ENCODE assay signal across 8 cellular contexts in the genomic region with DNA sequence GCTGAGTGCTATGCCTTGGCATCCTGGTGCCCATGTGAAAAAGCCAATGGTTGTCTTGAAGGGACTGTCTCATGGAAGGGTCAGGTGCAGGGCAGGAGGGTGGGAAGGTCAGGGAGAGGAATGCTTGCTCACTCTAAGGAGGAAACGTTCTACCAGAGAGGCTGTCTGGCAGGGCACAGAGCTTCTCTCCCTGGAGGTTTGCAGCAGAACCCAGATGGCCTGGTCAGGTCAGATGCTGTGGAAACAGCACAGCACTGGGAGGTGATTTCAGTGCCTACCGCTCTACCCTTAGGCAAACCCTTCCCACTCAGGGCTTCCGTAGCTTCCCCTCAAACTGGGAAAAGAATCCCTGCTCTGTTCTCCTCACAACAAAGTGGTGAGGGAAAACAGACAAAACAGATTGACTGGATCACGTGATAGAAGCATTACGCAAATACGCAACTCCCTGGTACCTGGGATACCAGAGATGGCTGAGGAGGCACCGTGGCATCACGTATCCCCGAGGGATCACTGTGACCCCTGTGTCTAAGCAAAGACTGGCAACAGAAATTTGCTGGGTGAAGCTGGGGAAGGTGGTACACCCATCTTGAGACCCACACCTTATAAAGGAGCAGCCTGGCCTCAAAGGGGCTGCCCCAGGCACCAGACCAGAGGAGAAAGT. TPM values are rescaled to one million over a fixed set of nuclear protein-coding genes. Genes with fewer than 3 reads are reported as not detected.
DNase-seq lines count a peak whose midpoint lies in the region; ATAC-seq and TF ChIP-seq lines count a peak whose summit lies in the region.

No MANE protein-coding gene starts in this region.

- no peak for ATAC-seq in GM23338
- no peak for ATAC-seq in WTC11

- H3K4me1 Mint-ChIP-seq in GM23338 (peaks cover 67% of the 10 kb centered on the region), WTC11 (peaks cover 68% of the 10 kb centered on the region)

- H3K9me3 ChIP-seq in SJCRH30 (replicated peaks): no peaks in the 10 kb centered on the region

- CTCF ChIA-PET in WTC11 (lab: Charles Lee): no interaction called here

- no peaks in the 10 kb centered on the region for H3K9me2 ChIP-seq in GM23338 (ENCODE audit: insufficient read depth)

- H2AFZ ChIP-seq in GM23338: no peak overlapping the region

- no peak for TF ChIP-seq CTCF in GM23338 (conservative IDR thresholded peaks at IDR 0.05; ENCODE audit: low read depth in 2 of 2)
- no peak for TF ChIP-seq CTCF in WTC11 (IDR thresholded peaks at IDR 0.05)

- H3K27me3 Mint-ChIP-seq in GM23338 (ENCODE audit: insufficient read depth, low read depth, poor library complexity) (peaks cover 6% of the 10 kb centered on the region), WTC11 (ENCODE audit: low read depth) (no peaks in the 10 kb centered on the region)

- H3K4me3 Mint-ChIP-seq in GM23338 (peak overlapping the region; percentile 47; the same call in 1 of the 3 replicates), WTC11 (peak overlapping the region; percentile 69; the same call in 1 of the 2 replicates)

- no peak overlapping the region for H3K27ac ChIP-seq in GM23338 (ENCODE audit: low read depth)
- H3K27ac ChIP-seq in skin epidermis: peak overlapping the region in 20 of 21 experiments; percentile 28 to 99 (median 96)
- no peak overlapping the region for H3K27ac ChIP-seq in SJCRH30

- no peak overlapping the region for H3K4me2 ChIP-seq in GM23338

- POLR2A ChIA-PET in WTC11 (lab: Charles Lee): no interaction called here

- H3K4me3 ChIP-seq in GM23338 (no peak overlapping the region), skin epidermis (peak overlapping the region in 1 of 7 experiments; percentile 66), SJCRH30 (no peak overlapping the region)

- H3K27me3 ChIP-seq in GM23338 (ENCODE audit: insufficient read depth) (no peaks in the 10 kb centered on the region), SJCRH30 (no peaks in the 10 kb centered on the region)

- peaks cover 43% of the 10 kb centered on the region for H3K79me2 ChIP-seq in GM23338 (replicated peaks; ENCODE audit: insufficient read depth)

- H3K9me3 Mint-ChIP-seq in GM23338 (no peaks in the 10 kb centered on the region; the same call in 2 of the 3 replicates), WTC11 (no peaks in the 10 kb centered on the region)

- H4K20me1 ChIP-seq in GM23338 (replicated peaks; ENCODE audit: insufficient read depth): no peaks in the 10 kb centered on the region; the same call in 1 of the 2 replicates

- H3K36me3 Mint-ChIP-seq in GM23338 (ENCODE audit: low read depth): peaks cover 21% of the 10 kb centered on the region; the same call in 2 of the 3 replicates
- peaks cover 16% of the 10 kb centered on the region for H3K36me3 Mint-ChIP-seq in WTC11

- H3K4me1 ChIP-seq in GM23338 (ENCODE audit: insufficient read depth) (peaks cover 37% of the 10 kb centered on the region), SJCRH30 (peaks cover 24% of the 10 kb centered on the region)

- H3K27ac Mint-ChIP-seq in GM23338 (no peak overlapping the region; the same call in 1 of the 2 replicates), WTC11 (peak overlapping the region; percentile 63; the same call in 1 of the 2 replicates)

- H3F3A ChIP-seq in GM23338 (replicated peaks; ENCODE audit: low read depth): peaks cover 11% of the 10 kb centered on the region; the same call in 1 of the 2 replicates

- no peak for DNase-seq in GM23338 (ENCODE audit: low spot score)
- DNase-seq in WTC11 (ENCODE audit: low spot score): no peak
- DNase-seq in fibroblast of gingiva (ENCODE audit: low read depth): peak; percentile 47
- no peak for DNase-seq in AML-193 (lab: John Stamatoyannopoulos, UW)
- DNase-seq in SJCRH30: no peak
- DNase-seq in stimulated activated CD4-positive, alpha-beta T cell treated with anti-CD3 and anti-CD28 coated beads, Interleukin-4, amount 100 ng/mL, for 1 hour: no peak
- DNase-seq in NCI-H748 treated with DMSO at 0.1 percent for 48 hours (lab: John Stamatoyannopoulos, UW): no peak

- H3K36me3 ChIP-seq in GM23338 (ENCODE audit: insufficient read depth) (no peaks in the 10 kb centered on the region), SJCRH30 (no peaks in the 10 kb centered on the region; the same call in 1 of the 2 replicates)

TF ChIP-seq in GM23338, 12 proteins besides CTCF, POLR2A, EP300 and RAD21 (continues in another document):
- TF ChIP-seq, protein P1, sequence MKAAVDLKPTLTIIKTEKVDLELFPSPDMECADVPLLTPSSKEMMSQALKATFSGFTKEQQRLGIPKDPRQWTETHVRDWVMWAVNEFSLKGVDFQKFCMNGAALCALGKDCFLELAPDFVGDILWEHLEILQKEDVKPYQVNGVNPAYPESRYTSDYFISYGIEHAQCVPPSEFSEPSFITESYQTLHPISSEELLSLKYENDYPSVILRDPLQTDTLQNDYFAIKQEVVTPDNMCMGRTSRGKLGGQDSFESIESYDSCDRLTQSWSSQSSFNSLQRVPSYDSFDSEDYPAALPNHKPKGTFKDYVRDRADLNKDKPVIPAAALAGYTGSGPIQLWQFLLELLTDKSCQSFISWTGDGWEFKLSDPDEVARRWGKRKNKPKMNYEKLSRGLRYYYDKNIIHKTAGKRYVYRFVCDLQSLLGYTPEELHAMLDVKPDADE (IDR thresholded peaks at IDR 0.05): no peak
- TF ChIP-seq CREB1 (CRISPR knock-in tag; IDR thresholded peaks at IDR 0.05; ENCODE audit: low read depth) (no peak), ZNF114 (CRISPR knock-in tag; IDR thresholded peaks at IDR 0.05) (no peak), POLR2AphosphoS5 (IDR thresholded peaks at IDR 0.05; ENCODE audit: low read depth) (no peak), STAT1 (IDR thresholded peaks at IDR 0.05; ENCODE audit: unreplicated experiment) (no peak), ZNF331 (CRISPR knock-in tag; IDR thresholded peaks at IDR 0.05; ENCODE audit: low read depth) (no peak), EZH2 (IDR thresholded peaks at IDR 0.05; ENCODE audit: low read depth, unreplicated experiment) (no peak), NANOG (IDR thresholded peaks at IDR 0.05; ENCODE audit: borderline replicate concordance) (no peak)

TF ChIP-seq in WTC11, 78 proteins besides CTCF, POLR2A, EP300 and RAD21 (continues in another document):
- TF ChIP-seq ZSCAN18 (CRISPR knock-in tag; IDR thresholded peaks at IDR 0.05): no peak
- TF ChIP-seq, protein P2, sequence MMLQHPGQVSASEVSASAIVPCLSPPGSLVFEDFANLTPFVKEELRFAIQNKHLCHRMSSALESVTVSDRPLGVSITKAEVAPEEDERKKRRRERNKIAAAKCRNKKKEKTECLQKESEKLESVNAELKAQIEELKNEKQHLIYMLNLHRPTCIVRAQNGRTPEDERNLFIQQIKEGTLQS (CRISPR knock-in tag; conservative IDR thresholded peaks at IDR 0.05): no peak
- TF ChIP-seq TEAD4 (CRISPR knock-in tag; IDR thresholded peaks at IDR 0.05): no peak
- TF ChIP-seq MAX (CRISPR knock-in tag; IDR thresholded peaks at IDR 0.05): no peak
- TF ChIP-seq NR3C1 (CRISPR knock-in tag; conservative IDR thresholded peaks at IDR 0.05; ENCODE audit: low read depth): no peak
- no peak for TF ChIP-seq JAZF1 (CRISPR knock-in tag; IDR thresholded peaks at IDR 0.05)
- TF ChIP-seq MLX (CRISPR knock-in tag; IDR thresholded peaks at IDR 0.05): no peak
- TF ChIP-seq ZMAT4 (CRISPR knock-in tag; IDR thresholded peaks at IDR 0.05): no peak
- TF ChIP-seq E2F4 (CRISPR knock-in tag; IDR thresholded peaks at IDR 0.05; ENCODE audit: borderline replicate concordance, low read depth): no peak
- no peak for TF ChIP-seq CREB1 (CRISPR knock-in tag; IDR thresholded peaks at IDR 0.05)

RNA-seq across cellular contexts. Expression of gene MGAT1, which starts 3.9 kb away (rescaled TPM):
- total RNA-seq in GM23338 (2014; rRNA removed; shearing (Covaris generic)): 81.4 and 97.5 TPM in 2 replicates
- 23.6 and 23.7 TPM in 2 replicates for polyA plus RNA-seq in GM23338 (2016; fragmentation: Nextera tagmentation; extraction: Ambion mirVana)
- 78.4 to 93.6 TPM (median 86.3 TPM) in 3 replicates for total RNA-seq in WTC11 (2021)
- total RNA-seq in SJCRH30 (2014; rRNA removed; shearing (Covaris generic)): 85.6 and 88.5 TPM in 2 replicates

RNA-seq across cellular contexts. Expression of gene ZFP62, which starts 54.6 kb away (rescaled TPM):
- 29.6 and 32.9 TPM in 2 replicates for total RNA-seq in GM23338 (2014; rRNA removed; shearing (Covaris generic))
- polyA plus RNA-seq in GM23338 (2016; fragmentation: Nextera tagmentation; extraction: Ambion mirVana): 33.2 and 33.7 TPM in 2 replicates
- 35.7 to 41.2 TPM (median 39.5 TPM) in 3 replicates for total RNA-seq in WTC11 (2021)
- total RNA-seq in SJCRH30 (2014; rRNA removed; shearing (Covaris generic)): 31.5 and 43.1 TPM in 2 replicates

Comparison
In these comparisons a context has a peak if more than half of its experiments do, and no peak if none do; other contexts are left out.
1. H3K27ac ChIP-seq: peak in skin epidermis (20 of 21); none in GM23338 (single experiment) and SJCRH30 (single experiment).